8 cellular contexts compared by ENCODE assay signal in genomic region chr5:178234753-178235599, GRCh38. TPM values are rescaled to one million over a fixed set of nuclear protein-coding genes. Genes with fewer than 3 reads are reported as not detected.
DNase-seq lines count a peak whose midpoint lies in the region; ATAC-seq and TF ChIP-seq lines count a peak whose summit lies in the region.

No MANE protein-coding gene starts in this region.

- no peaks in the 10 kb centered on the region for H3K9me3 ChIP-seq in Karpas-422 (ENCODE audit: low read length)
- H3K9me3 ChIP-seq in smooth muscle cell (replicated peaks; ENCODE audit: low read depth) = no peaks in the 10 kb centered on the region

- DNase-seq in GDM1 (lab: John Stamatoyannopoulos, UW) (peak; percentile 76), Karpas-422 (peak; percentile 93), T-helper 22 cell (ENCODE audit: low read depth) (peak; percentile 28), anterior cingulate cortex (lab: John Stamatoyannopoulos, UW) (peak in 49 of 58 donors; percentile 13 to 86 (median 38)), hypothalamus (lab: John Stamatoyannopoulos, UW) (peak in 40 of 51 donors; percentile 14 to 79 (median 44)), smooth muscle cell (lab: John Stamatoyannopoulos, UW; ENCODE audit: unreplicated experiment) (peak; percentile 31)

- H3F3A ChIP-seq in smooth muscle cell (ENCODE audit: low read depth) = peaks cover 4% of the 10 kb centered on the region

- H3K4me1 ChIP-seq in Karpas-422 (ENCODE audit: low read length) (peaks cover 56% of the 10 kb centered on the region), smooth muscle cell (ENCODE audit: low read depth) (peaks cover 9% of the 10 kb centered on the region)

- WGBS in smooth muscle cell (ENCODE audit: low lambda C conversion rate) = 36% methylated on average over 12 of the region's 12 CpGs

- peak overlapping the region; percentile 44 for H3K9ac ChIP-seq in Karpas-422 (ENCODE audit: low read length)
- H3K9ac ChIP-seq in smooth muscle cell (ENCODE audit: low read depth) = no peak overlapping the region

- H3K27me3 ChIP-seq in Karpas-422 (ENCODE audit: low read length) (no peaks in the 10 kb centered on the region), smooth muscle cell (ENCODE audit: low read depth) (no peaks in the 10 kb centered on the region)

- TF ChIP-seq CTCF in smooth muscle cell (IDR thresholded peaks at IDR 0.05; ENCODE audit: borderline replicate concordance, insufficient read depth, poor library complexity, severe bottlenecking) = peak; percentile 76

- no peaks in the 10 kb centered on the region for H3K9me2 ChIP-seq in Karpas-422 (replicated peaks; ENCODE audit: insufficient read depth, low read length)

- H2AFZ ChIP-seq in Karpas-422 (ENCODE audit: low read length) = no peak overlapping the region
- peak overlapping the region; percentile 71 for H2AFZ ChIP-seq in smooth muscle cell (ENCODE audit: low read depth)

- no peak for ATAC-seq in HG02884 (IDR thresholded peaks at IDR 0.05; ENCODE audit: unreplicated experiment)
- ATAC-seq in HG03159 (IDR thresholded peaks at IDR 0.05; ENCODE audit: unreplicated experiment) = no peak

- peak overlapping the region; percentile 28 for H3K4me2 ChIP-seq in Karpas-422 (ENCODE audit: low read depth, low read length, poor library complexity, severe bottlenecking)
- no peak overlapping the region for H3K4me2 ChIP-seq in smooth muscle cell

- H3K36me3 ChIP-seq in Karpas-422 (ENCODE audit: insufficient read depth, low read length) = peaks cover 7% of the 10 kb centered on the region
- H3K36me3 ChIP-seq in smooth muscle cell (ENCODE audit: low read depth) = no peaks in the 10 kb centered on the region

- H3K27ac ChIP-seq in Karpas-422 (ENCODE audit: low read length) (peak overlapping the region; percentile 50), smooth muscle cell (ENCODE audit: low read depth) (no peak overlapping the region)

- H4K20me1 ChIP-seq in Karpas-422 (ENCODE audit: insufficient read depth, low read depth, low read length) (peaks cover 18% of the 10 kb centered on the region), smooth muscle cell (ENCODE audit: low read depth) (peaks cover 4% of the 10 kb centered on the region)

- H3K4me3 ChIP-seq in Karpas-422 (ENCODE audit: low read length) = no peak overlapping the region
- no peak overlapping the region for H3K4me3 ChIP-seq in smooth muscle cell

- H3K79me2 ChIP-seq in Karpas-422 (ENCODE audit: low read length) (peaks cover 22% of the 10 kb centered on the region), smooth muscle cell (ENCODE audit: low read depth) (peaks cover 21% of the 10 kb centered on the region)

RNA-seq across cellular contexts. Expression of gene PHYKPL, which starts 2.4 kb away (rescaled TPM):
- 116 and 118 TPM in 2 replicates for total RNA-seq in Karpas-422 (2014; rRNA removed; shearing (Covaris generic); ENCODE audit: low replicate concordance)
- 15.7 and 17.1 TPM in 2 replicates for total RNA-seq in smooth muscle cell
- polyA plus RNA-seq in smooth muscle cell = 27.8 and 34.2 TPM in 2 replicates

RNA-seq across cellular contexts. Expression of gene HNRNPAB, which starts 30.6 kb away (rescaled TPM):
- 75.7 and 136 TPM in 2 replicates for total RNA-seq in Karpas-422 (2014; rRNA removed; shearing (Covaris generic); ENCODE audit: low replicate concordance)
- 79.3 and 83.0 TPM in 2 replicates for total RNA-seq in smooth muscle cell
- 169 and 170 TPM in 2 replicates for polyA plus RNA-seq in smooth muscle cell

RNA-seq across cellular contexts. Expression of gene GMCL2, which starts 47.8 kb away (rescaled TPM):
- total RNA-seq in Karpas-422 (2014; rRNA removed; shearing (Covaris generic); ENCODE audit: low replicate concordance) = not detected in 2 replicates
- total RNA-seq in smooth muscle cell = 0.13 and 0.22 TPM in 2 replicates
- not detected in 2 replicates for polyA plus RNA-seq in smooth muscle cell

Comparison
In these comparisons a context has a peak if more than half of its experiments do, and no peak if none do; other contexts are left out.
1. DNase-seq: peak in every context shown above with its lines; median percentile 93 in Karpas-422; 76 in GDM1; 44 in hypothalamus; 38 in anterior cingulate cortex; 31 in smooth muscle cell; 28 in T-helper 22 cell.